ENCODE assay signal across 9 cellular contexts in genomic region chr7:137958593-137959431, GRCh38. TPM values are rescaled to one million over a fixed set of nuclear protein-coding genes. Genes with fewer than 3 reads are reported as not detected.
DNase-seq lines count a peak whose midpoint lies in the region; ATAC-seq lines count a peak whose summit lies in the region.
"Had no signal": no experiment of that assay in that cellular context is flagged by ENCODE, and none has a peak within 500 bp of the region (broad histone marks: within the 10 kb centered on the region; RNA-seq: fewer than 3 reads in every experiment).

No MANE protein-coding gene starts in this region.

- H3K4me3 Mint-ChIP-seq in activated T-helper 2 cell treated with anti-CD3 and anti-CD28 coated beads, Interferon-gamma antibody, Interleukin-2, Interleukin-4, amounts not matched to agents 10 μg/mL and 5 μg/mL and 100 μg/mL, durations not matched to agents 14 hours and 24 hours and 36 hours (ENCODE audit: low read depth): no peak overlapping the region

- no peaks in the 10 kb centered on the region for H3K27me3 Mint-ChIP-seq in activated T-helper 2 cell treated with anti-CD3 and anti-CD28 coated beads, Interferon-gamma antibody, Interleukin-2, Interleukin-4, amounts not matched to agents 10 μg/mL and 5 μg/mL and 100 μg/mL, durations not matched to agents 14 hours and 24 hours and 36 hours (ENCODE audit: low read depth)

- DNase-seq in activated T-helper 2 cell treated with anti-CD3 and anti-CD28 coated beads, Interferon-gamma antibody, Interleukin-2, Interleukin-4, amounts not matched to agents 10 μg/mL and 5 μg/mL and 100 μg/mL, durations not matched to agents 14 hours and 24 hours and 36 hours (ENCODE audit: low spot score): no peak
- DNase-seq in renal cortical epithelial cell (ENCODE audit: low read depth): peak; percentile 32
- DNase-seq in activated gamma-delta T cell (lab: John Stamatoyannopoulos, UW): no peak
- no peak for DNase-seq in SJCRH30
- no peak for DNase-seq in NCI-H2081 (lab: John Stamatoyannopoulos, UW)
- DNase-seq in stimulated activated CD4-positive, alpha-beta T cell treated with anti-CD3 and anti-CD28 coated beads, Interleukin-12 subunit alpha, Interleukin-12 subunit beta, amount 100 ng/mL, for 4 hours: no peak
- DNase-seq: NCI-H1105 treated with DMSO at 0.1 percent for 48 hours had no signal

- no peaks in the 10 kb centered on the region for H3K27me3 ChIP-seq in SJCRH30

- H3K36me3 ChIP-seq in SJCRH30: 0 out of 2 replicates have a peak, but pooled peaks cover 2% of the 10 kb centered on the region

- H3K4me1 ChIP-seq in SJCRH30: peaks cover 4% of the 10 kb centered on the region

- H3K27ac Mint-ChIP-seq in activated T-helper 2 cell treated with anti-CD3 and anti-CD28 coated beads, Interferon-gamma antibody, Interleukin-2, Interleukin-4, amounts not matched to agents 10 μg/mL and 5 μg/mL and 100 μg/mL, durations not matched to agents 14 hours and 24 hours and 36 hours: peak overlapping the region; percentile 14

- no peaks in the 10 kb centered on the region for H3K9me3 Mint-ChIP-seq in activated T-helper 2 cell treated with anti-CD3 and anti-CD28 coated beads, Interferon-gamma antibody, Interleukin-2, Interleukin-4, amounts not matched to agents 10 μg/mL and 5 μg/mL and 100 μg/mL, durations not matched to agents 14 hours and 24 hours and 36 hours

- peaks cover 20% of the 10 kb centered on the region for H3K4me1 Mint-ChIP-seq in activated T-helper 2 cell treated with anti-CD3 and anti-CD28 coated beads, Interferon-gamma antibody, Interleukin-2, Interleukin-4, amounts not matched to agents 10 μg/mL and 5 μg/mL and 100 μg/mL, durations not matched to agents 14 hours and 24 hours and 36 hours (ENCODE audit: low read depth)

- no peak overlapping the region for H3K4me3 ChIP-seq in SJCRH30

- no peak overlapping the region for H3K27ac ChIP-seq in SJCRH30

- H3K9me3 ChIP-seq in SJCRH30 (replicated peaks): no peaks in the 10 kb centered on the region

- peaks cover 41% of the 10 kb centered on the region for H3K36me3 Mint-ChIP-seq in activated T-helper 2 cell treated with anti-CD3 and anti-CD28 coated beads, Interferon-gamma antibody, Interleukin-2, Interleukin-4, amounts not matched to agents 10 μg/mL and 5 μg/mL and 100 μg/mL, durations not matched to agents 14 hours and 24 hours and 36 hours (ENCODE audit: low read depth)

- intact Hi-C loops in activated T-helper 2 cell treated with anti-CD3 and anti-CD28 coated beads, Interferon-gamma antibody, Interleukin-2, Interleukin-4, amounts not matched to agents 10 μg/mL and 5 μg/mL and 100 μg/mL, durations not matched to agents 14 hours and 24 hours and 36 hours (cut with micrococcal nuclease): no loop called here

- ATAC-seq in GM18520 (IDR thresholded peaks at IDR 0.05; ENCODE audit: unreplicated experiment) (peak; percentile 33), HG02759 (IDR thresholded peaks at IDR 0.05; ENCODE audit: unreplicated experiment) (peak; percentile 53)

RNA-seq across cellular contexts. Expression of gene CREB3L2, which starts 43.1 kb away (rescaled TPM):
- total RNA-seq in activated T-helper 2 cell treated with anti-CD3 and anti-CD28 coated beads, Interferon-gamma antibody, Interleukin-2, Interleukin-4, amounts not matched to agents 10 μg/mL and 5 μg/mL and 100 μg/mL, durations not matched to agents 14 hours and 24 hours and 36 hours: 58.6 and 65.6 TPM in 2 replicates
- total RNA-seq in renal cortical epithelial cell: 17.0 and 30.1 TPM in 2 replicates
- 18.4 and 18.7 TPM in 2 replicates for total RNA-seq in SJCRH30 (2014; rRNA removed; shearing (Covaris generic))
